ENCODE assay signal across 3 cellular contexts in genomic region chr3:136135039-136135802, GRCh38.
TF ChIP-seq lines count a peak whose summit lies in the region.

No MANE protein-coding gene starts in this region.

TF ChIP-seq in SK-N-SH, 30 proteins besides CTCF, POLR2A, EP300 and RAD21 (continued from another document and continues in another):
- no peak for TF ChIP-seq YY1 (IDR thresholded peaks at IDR 0.05; ENCODE audit: low read depth)
- no peak for TF ChIP-seq RCOR1 (IDR thresholded peaks at IDR 0.05; ENCODE audit: low read length)
- no peak for TF ChIP-seq GABPA (IDR thresholded peaks at IDR 0.05; ENCODE audit: low read depth)
- TF ChIP-seq JUND (IDR thresholded peaks at IDR 0.05) = no peak
- TF ChIP-seq REST (IDR thresholded peaks at IDR 0.05; ENCODE audit: low read depth, low read length) = no peak
- no peak for TF ChIP-seq RFX5 (IDR thresholded peaks at IDR 0.05; ENCODE audit: low read length)
- TF ChIP-seq MEF2A (IDR thresholded peaks at IDR 0.05; ENCODE audit: borderline replicate concordance, low read depth) = no peak
- TF ChIP-seq PBX3 (IDR thresholded peaks at IDR 0.05) = no peak
- no peak for TF ChIP-seq USF2 (IDR thresholded peaks at IDR 0.05; ENCODE audit: borderline replicate concordance, low read depth, low read length)
- no peak for TF ChIP-seq ELF1 (IDR thresholded peaks at IDR 0.05)
- no peak for TF ChIP-seq ZBTB33 (IDR thresholded peaks at IDR 0.05; ENCODE audit: borderline replicate concordance, low read depth)

TF ChIP-seq in SK-N-SH treated with all-trans-retinoic acid at 6 μM for 48 hours, 23 proteins besides CTCF, POLR2A, EP300 and RAD21 (continued from another document):
- no peak for TF ChIP-seq ISL1 (CRISPR knock-in tag; IDR thresholded peaks at IDR 0.05)
- no peak for TF ChIP-seq SNAI2 (CRISPR knock-in tag; IDR thresholded peaks at IDR 0.05)
- no peak for TF ChIP-seq ZNF70 (CRISPR knock-in tag; IDR thresholded peaks at IDR 0.05)
- no peak for TF ChIP-seq ARNTL (CRISPR knock-in tag; IDR thresholded peaks at IDR 0.05; ENCODE audit: borderline replicate concordance, low read depth)
- no peak for TF ChIP-seq TSHZ2 (CRISPR knock-in tag; IDR thresholded peaks at IDR 0.05)
- TF ChIP-seq ZNF565 (CRISPR knock-in tag; conservative IDR thresholded peaks at IDR 0.05; ENCODE audit: low read depth) = no peak
- TF ChIP-seq CREB5 (CRISPR knock-in tag; IDR thresholded peaks at IDR 0.05; ENCODE audit: low read depth) = no peak
- no peak for TF ChIP-seq ZNF8 (CRISPR knock-in tag; IDR thresholded peaks at IDR 0.05)
- TF ChIP-seq CSRNP3 (CRISPR knock-in tag; IDR thresholded peaks at IDR 0.05) = no peak
- TF ChIP-seq POU6F1 (CRISPR knock-in tag; IDR thresholded peaks at IDR 0.05; ENCODE audit: borderline replicate concordance, low read depth) = no peak

TF ChIP-seq in IMR-90, 13 proteins besides CTCF, POLR2A, EP300 and RAD21 (continued from another document):
- TF ChIP-seq MAZ (IDR thresholded peaks at IDR 0.05; ENCODE audit: borderline replicate concordance, low read depth, low read length) (no peak), MXI1 (IDR thresholded peaks at IDR 0.05; ENCODE audit: borderline replicate concordance, low read depth, low read length) (no peak), SMC3 (IDR thresholded peaks at IDR 0.05; ENCODE audit: low read depth, low read length) (no peak), BHLHE40 (IDR thresholded peaks at IDR 0.05; ENCODE audit: low read depth, low read length) (no peak), USF2 (IDR thresholded peaks at IDR 0.05; ENCODE audit: low read depth, low read length) (no peak), MAFK (IDR thresholded peaks at IDR 0.05; ENCODE audit: low read depth, low read length) (no peak), FOS (IDR thresholded peaks at IDR 0.05; ENCODE audit: low read depth, low read length) (no peak), NFE2L2 (IDR thresholded peaks at IDR 0.05; ENCODE audit: low read depth, low read length) (no peak), CEBPB (IDR thresholded peaks at IDR 0.05; ENCODE audit: low read depth, low read length) (no peak), CHD1 (IDR thresholded peaks at IDR 0.05; ENCODE audit: low read depth, low read length) (no peak), RFX5 (IDR thresholded peaks at IDR 0.05; ENCODE audit: low read depth, low read length) (no peak), RCOR1 (IDR thresholded peaks at IDR 0.05; ENCODE audit: insufficient replicate concordance, low read length) (no peak)
